Comparison of ENCODE assay signal across 13 cellular contexts in the genomic region with DNA sequence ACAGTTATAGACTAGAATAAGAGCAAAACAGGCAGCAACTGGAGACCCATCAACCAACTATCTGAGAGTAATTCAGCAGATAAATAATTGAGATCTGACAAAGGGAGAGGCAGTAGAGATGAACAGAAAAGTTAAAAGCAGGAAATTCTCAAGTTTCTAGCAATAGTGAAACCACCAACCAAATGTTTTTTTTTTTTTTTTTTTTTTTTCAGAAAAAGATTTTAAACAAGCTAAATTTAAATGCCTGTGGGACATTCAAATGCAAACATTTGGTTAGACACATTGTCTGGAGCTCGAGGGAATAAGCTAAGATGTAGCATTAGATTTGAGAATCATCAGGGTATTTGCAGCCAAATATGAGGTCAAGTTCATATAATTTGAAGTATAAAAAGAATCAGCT. TPM values are rescaled to one million over a fixed set of nuclear protein-coding genes. Genes with fewer than 3 reads are reported as not detected.
DNase-seq lines count a peak whose midpoint lies in the region; ATAC-seq and FAIRE-seq lines count a peak whose summit lies in the region.
"Had no signal": no experiment of that assay in that cellular context is flagged by ENCODE, and none has a peak within 500 bp of the region (broad histone marks: within the 10 kb centered on the region; RNA-seq: fewer than 3 reads in every experiment).

No MANE protein-coding gene starts in this region.

- no peaks in the 10 kb centered on the region for H3K27me3 ChIP-seq in CD8-positive, alpha-beta memory T cell (ENCODE audit: insufficient read depth, low read length, poor library complexity, severe bottlenecking)
- H3K27me3 ChIP-seq in adipocyte (replicated peaks; ENCODE audit: control insufficient read depth, insufficient read depth, low read length) = no peaks in the 10 kb centered on the region
- no peaks in the 10 kb centered on the region for H3K27me3 ChIP-seq in MG63

- peak in 1 of 5 donors; percentile 14 for DNase-seq in CD8-positive, alpha-beta memory T cell
- DNase-seq in adipocyte (ENCODE audit: low read depth) (peak; percentile 39), MG63 (no peak), RCC 7860 (ENCODE audit: low spot score) (no peak), NCI-H748 treated with DMSO at 0.1 percent for 48 hours (lab: John Stamatoyannopoulos, UW) (no peak)
- no peak for DNase-seq in natural killer cell treated with Interleukin-12 subunit alpha and Interleukin-12 subunit beta and Interleukin-15 and Interleukin-18, amount 100 ng/mL, for 72 hours (ENCODE audit: low spot score)
- DNase-seq: activated gamma-delta T cell treated with Interleukin-2 at 50 U/mL for 16 hours, Caco-2, NCI-H2107 had no signal

- peak overlapping the region in 6 of 7 donors; percentile 25 to 68 (median 60) for H3K4me3 Mint-ChIP-seq in CD8-positive, alpha-beta memory T cell
- peak overlapping the region in 1 of 4 donors; percentile 85 for H3K4me3 Mint-ChIP-seq in IgD-negative memory B cell
- H3K4me3 Mint-ChIP-seq in natural killer cell treated with Interleukin-12 subunit alpha and Interleukin-12 subunit beta and Interleukin-15 and Interleukin-18, amount 100 ng/mL, for 72 hours = peak overlapping the region; percentile 61

- peaks cover 3 to 38% (median 8%) of the 10 kb centered on the region in 3 donors for H3K36me3 Mint-ChIP-seq in CD8-positive, alpha-beta memory T cell
- peaks cover 5% of the 10 kb centered on the region for H3K36me3 Mint-ChIP-seq in IgD-negative memory B cell
- peaks cover 7% of the 10 kb centered on the region for H3K36me3 Mint-ChIP-seq in natural killer cell treated with Interleukin-12 subunit alpha and Interleukin-12 subunit beta and Interleukin-15 and Interleukin-18, amount 100 ng/mL, for 72 hours

- peak overlapping the region; percentile 68 to 95 (median 82) for H3K27ac Mint-ChIP-seq in CD8-positive, alpha-beta memory T cell
- H3K27ac Mint-ChIP-seq in IgD-negative memory B cell = peak overlapping the region in 2 of 3 donors; percentile 3 to 73
- H3K27ac Mint-ChIP-seq in natural killer cell treated with Interleukin-12 subunit alpha and Interleukin-12 subunit beta and Interleukin-15 and Interleukin-18, amount 100 ng/mL, for 72 hours = peak overlapping the region; percentile 73 to 81

- H3K4me1 Mint-ChIP-seq in CD8-positive, alpha-beta memory T cell = peaks cover 57 to 88% (median 66%) of the 10 kb centered on the region in 3 donors
- peaks cover 35 to 44% (median 42%) of the 10 kb centered on the region in 3 donors for H3K4me1 Mint-ChIP-seq in IgD-negative memory B cell
- peaks cover 35 to 54% of the 10 kb centered on the region in 2 donors for H3K4me1 Mint-ChIP-seq in natural killer cell treated with Interleukin-12 subunit alpha and Interleukin-12 subunit beta and Interleukin-15 and Interleukin-18, amount 100 ng/mL, for 72 hours (ENCODE audit: low read depth in 2 of 2)

- POLR2A ChIA-PET in CD8-positive, alpha-beta memory T cell (lab: Charles Lee) = interaction anchor here (0.5 to 2.1 kb wide), 9 partner anchors 14 to 121 kb away, joined by 3 to 10 read pairs (median 5); partner anchors contain the start of genes NOL7 and SIRT5

- H3K9ac ChIP-seq in adipocyte (ENCODE audit: low read length) = peak overlapping the region; percentile 41

- no peaks in the 10 kb centered on the region for H3K36me3 ChIP-seq in CD8-positive, alpha-beta memory T cell (ENCODE audit: insufficient read depth, low read length)
- H3K36me3 ChIP-seq in adipocyte (ENCODE audit: control insufficient read depth, insufficient read depth, low read length, severe bottlenecking) (peaks cover 2% of the 10 kb centered on the region), MG63 (peaks cover 22% of the 10 kb centered on the region)

- peaks cover 46% of the 10 kb centered on the region for H3K4me1 ChIP-seq in CD8-positive, alpha-beta memory T cell (ENCODE audit: insufficient read depth, low read length)
- H3K4me1 ChIP-seq in adipocyte (ENCODE audit: control insufficient read depth, insufficient read depth, low read length) = peaks cover 41% of the 10 kb centered on the region
- H3K4me1 ChIP-seq: Caco-2 had no signal

- H3K9me3 ChIP-seq in CD8-positive, alpha-beta memory T cell (ENCODE audit: low read length) = no peaks in the 10 kb centered on the region
- H3K9me3 ChIP-seq in adipocyte (ENCODE audit: control insufficient read depth, low read length) (no peaks in the 10 kb centered on the region), MG63 (no peaks in the 10 kb centered on the region)
- H3K9me3 ChIP-seq: Caco-2, HAP-1 had no signal

- H3K4me3 ChIP-seq in CD8-positive, alpha-beta memory T cell (ENCODE audit: low read length) = no peak overlapping the region
- peak overlapping the region; percentile 17 for H3K4me3 ChIP-seq in adipocyte (ENCODE audit: low read length)
- no peak overlapping the region for H3K4me3 ChIP-seq in MG63
- H3K4me3 ChIP-seq: HAP-1, lung, skin epidermis had no signal

- CTCF ChIA-PET in CD8-positive, alpha-beta memory T cell (lab: Charles Lee) = interaction anchor here (0.9 to 1.8 kb wide), 5 partner anchors 9 to 79 kb away, joined by 3 to 7 read pairs (median 3); partner anchors contain the start of genes NOL7 and RANBP9

- no peaks in the 10 kb centered on the region for H3K9me3 Mint-ChIP-seq in CD8-positive, alpha-beta memory T cell
- no peaks in the 10 kb centered on the region for H3K9me3 Mint-ChIP-seq in IgD-negative memory B cell
- H3K9me3 Mint-ChIP-seq in natural killer cell treated with Interleukin-12 subunit alpha and Interleukin-12 subunit beta and Interleukin-15 and Interleukin-18, amount 100 ng/mL, for 72 hours = no peaks in the 10 kb centered on the region

- H3K27ac ChIP-seq in CD8-positive, alpha-beta memory T cell (ENCODE audit: low read depth, low read length) = no peak overlapping the region

- no peak for FAIRE-seq in RCC 7860 (lab: Jason Lieb, UNC)

- H3K27me3 Mint-ChIP-seq in CD8-positive, alpha-beta memory T cell = no peaks in the 10 kb centered on the region
- H3K27me3 Mint-ChIP-seq in IgD-negative memory B cell = no peaks in the 10 kb centered on the region
- H3K27me3 Mint-ChIP-seq in natural killer cell treated with Interleukin-12 subunit alpha and Interleukin-12 subunit beta and Interleukin-15 and Interleukin-18, amount 100 ng/mL, for 72 hours = no peaks in the 10 kb centered on the region

- no peak for ATAC-seq in natural killer cell treated with Interleukin-12 subunit alpha and Interleukin-12 subunit beta and Interleukin-15 and Interleukin-18, amount 100 ng/mL, for 72 hours

RNA-seq across cellular contexts. Expression of gene RANBP9, which starts 16.4 kb away (rescaled TPM):
- 10 to 100 TPM; 45.4 to 47.0 TPM for total RNA-seq in CD8-positive, alpha-beta memory T cell
- polyA plus RNA-seq in CD8-positive, alpha-beta memory T cell = 6.2 TPM
- polyA plus RNA-seq in IgD-negative memory B cell = 2.4 TPM
- 10 to 100 TPM; 49.2 to 61.1 TPM for total RNA-seq in natural killer cell treated with Interleukin-12 subunit alpha and Interleukin-12 subunit beta and Interleukin-15 and Interleukin-18, amount 100 ng/mL, for 72 hours
- 45.2 and 62.2 TPM in 2 replicates for total RNA-seq in MG63 (2014; rRNA removed; shearing (Covaris generic); ENCODE audit: low replicate concordance)
